Comparison of ENCODE assay signal across 8 cellular contexts in the genomic region with DNA sequence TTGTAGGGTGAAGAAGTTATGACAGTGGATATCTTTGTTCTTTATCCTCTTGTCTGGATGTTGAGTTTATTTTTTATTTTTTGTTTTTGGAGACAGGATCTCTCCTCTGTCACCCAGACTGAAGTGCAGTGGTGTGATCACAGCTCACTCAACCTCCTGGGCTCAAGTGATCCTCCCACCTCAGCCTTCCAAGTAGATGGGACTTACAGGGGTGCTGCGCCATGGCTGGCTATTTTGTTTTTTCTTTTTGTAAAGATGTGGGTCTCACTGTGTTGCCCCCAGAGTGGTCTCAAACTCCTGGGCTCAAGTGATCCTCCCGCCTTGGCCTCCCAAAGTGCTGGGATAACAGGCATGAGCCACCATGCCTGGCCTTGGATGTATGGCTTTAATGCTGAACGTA. TPM values are rescaled to one million over a fixed set of nuclear protein-coding genes. Genes with fewer than 3 reads are reported as not detected.
DNase-seq lines count a peak whose midpoint lies in the region; ATAC-seq and TF ChIP-seq lines count a peak whose summit lies in the region.
"Not testable (repeated sequence)": the region's sequence is repeated elsewhere in the genome, so short reads cannot be mapped to it uniquely, and the experiment has no call there.

No MANE protein-coding gene starts in this region.

- H3K9me3 Mint-ChIP-seq in activated CD8-positive, alpha-beta T cell treated with anti-CD3 and anti-CD28 coated beads for 36 hours; activated naive CD8-positive, alpha-beta T cell treated with anti-CD3 and anti-CD28 coated beads, Interleukin-2, amount 10 ng/mL, durations not matched to agents 7 days and 5 days; endodermal cell; naive thymus-derived CD4-positive, alpha-beta T cell: not testable (repeated sequence)

- intact Hi-C loops in A673 (cut with micrococcal nuclease; ENCODE audit: unreplicated experiment), result loop anchor here (10.0 kb wide), 1 partner anchor 791 kb away; a partner anchor contains a TSS
- intact Hi-C loops in OCI-LY7 (cut with micrococcal nuclease; ENCODE audit: unreplicated experiment), result not testable (repeated sequence)
- intact Hi-C loops in activated CD8-positive, alpha-beta T cell treated with anti-CD3 and anti-CD28 coated beads for 36 hours (cut with micrococcal nuclease), result loop anchor here (10.0 kb wide), 1 partner anchor 691 kb away; a partner anchor contains a TSS
- intact Hi-C loops in naive thymus-derived CD4-positive, alpha-beta T cell (cut with micrococcal nuclease), result loop anchor here in 1 of 2 donors (2.0 to 10.0 kb wide), 3 partner anchors 41 to 921 kb away; a partner anchor contains a TSS

- H3F3A ChIP-seq in DOHH2 (ENCODE audit: control insufficient read depth, insufficient read depth), result not testable (repeated sequence)
- peaks cover 17% of the 10 kb centered on the region for H3F3A ChIP-seq in smooth muscle cell (ENCODE audit: low read depth)

- TF ChIP-seq CTCF in A673 (conservative IDR thresholded peaks at IDR 0.05; ENCODE audit: low read depth, low read length); DOHH2 (IDR thresholded peaks at IDR 0.05; ENCODE audit: low read depth, low read length, poor library complexity, severe bottlenecking); OCI-LY7 (conservative IDR thresholded peaks at IDR 0.05; ENCODE audit: low read length); endodermal cell (conservative IDR thresholded peaks at IDR 0.05); smooth muscle cell (IDR thresholded peaks at IDR 0.05; ENCODE audit: borderline replicate concordance, insufficient read depth, poor library complexity, severe bottlenecking): not testable (repeated sequence)
- TF ChIP-seq CTCF in activated CD8-positive, alpha-beta T cell treated with anti-CD3 and anti-CD28 coated beads for 36 hours (IDR thresholded peaks at IDR 0.05), result peak; percentile 12

- H2AFZ ChIP-seq in OCI-LY7 (ENCODE audit: low read length); smooth muscle cell (ENCODE audit: low read depth): not testable (repeated sequence)

- peak overlapping the region; percentile 97 for H3K4me3 Mint-ChIP-seq in activated CD8-positive, alpha-beta T cell treated with anti-CD3 and anti-CD28 coated beads for 36 hours
- peak overlapping the region; percentile 91 for H3K4me3 Mint-ChIP-seq in activated naive CD8-positive, alpha-beta T cell treated with anti-CD3 and anti-CD28 coated beads, Interleukin-2, amount 10 ng/mL, durations not matched to agents 7 days and 5 days
- not testable (repeated sequence) for H3K4me3 Mint-ChIP-seq in endodermal cell
- H3K4me3 Mint-ChIP-seq in naive thymus-derived CD4-positive, alpha-beta T cell, result peak overlapping the region; percentile 89 to 99 (median 94)

- H3K27me3 Mint-ChIP-seq in activated CD8-positive, alpha-beta T cell treated with anti-CD3 and anti-CD28 coated beads for 36 hours; activated naive CD8-positive, alpha-beta T cell treated with anti-CD3 and anti-CD28 coated beads, Interleukin-2, amount 10 ng/mL, durations not matched to agents 7 days and 5 days; endodermal cell (ENCODE audit: insufficient read depth); naive thymus-derived CD4-positive, alpha-beta T cell: not testable (repeated sequence)

- not testable (repeated sequence) for H3K9me3 ChIP-seq in A673 (ENCODE audit: low read depth, low read length, poor library complexity, severe bottlenecking); endodermal cell (ENCODE audit: control insufficient read depth, low read length); naive thymus-derived CD4-positive, alpha-beta T cell (ENCODE audit: control insufficient read depth in 2 of 3, low read length in 3 of 3); smooth muscle cell (replicated peaks; ENCODE audit: low read depth)
- peaks cover 38% of the 10 kb centered on the region; the same call in 1 of the 2 replicates for H3K9me3 ChIP-seq in DOHH2 (ENCODE audit: control insufficient read depth, insufficient read depth, low read length)
- H3K9me3 ChIP-seq in OCI-LY7 (ENCODE audit: low read length), result peaks cover 30% of the 10 kb centered on the region; the same call in 1 of the 2 replicates

- not testable (repeated sequence) for H3K27me3 ChIP-seq in A673 (replicated peaks; ENCODE audit: insufficient read depth, low read depth, low read length, poor library complexity); DOHH2 (ENCODE audit: control insufficient read depth, low read length); endodermal cell (ENCODE audit: control insufficient read depth, insufficient read depth, low read length, poor library complexity, severe bottlenecking); naive thymus-derived CD4-positive, alpha-beta T cell (ENCODE audit: control insufficient read depth in 2 of 2, insufficient read depth in 2 of 2, low read length in 2 of 2); smooth muscle cell (ENCODE audit: low read depth)

- peaks cover 70% of the 10 kb centered on the region for H3K36me3 Mint-ChIP-seq in activated CD8-positive, alpha-beta T cell treated with anti-CD3 and anti-CD28 coated beads for 36 hours (ENCODE audit: low read depth)
- H3K36me3 Mint-ChIP-seq in activated naive CD8-positive, alpha-beta T cell treated with anti-CD3 and anti-CD28 coated beads, Interleukin-2, amount 10 ng/mL, durations not matched to agents 7 days and 5 days, result peaks cover 64% of the 10 kb centered on the region
- peaks cover 27% of the 10 kb centered on the region for H3K36me3 Mint-ChIP-seq in endodermal cell (ENCODE audit: low read depth)
- peaks cover 0 to 65% (median 9%) of the 10 kb centered on the region in 5 donors for H3K36me3 Mint-ChIP-seq in naive thymus-derived CD4-positive, alpha-beta T cell

- H3K27ac ChIP-seq in A673 (ENCODE audit: low read depth, low read length, poor library complexity, severe bottlenecking), result peak overlapping the region; percentile 29
- not testable (repeated sequence) for H3K27ac ChIP-seq in DOHH2 (ENCODE audit: low read depth, low read length); OCI-LY7 (ENCODE audit: low read depth, low read length, poor library complexity, severe bottlenecking); endodermal cell (ENCODE audit: low read depth, low read length)
- H3K27ac ChIP-seq in naive thymus-derived CD4-positive, alpha-beta T cell (ENCODE audit: low read depth, low read length), result peak overlapping the region; percentile 94
- peak overlapping the region; percentile 99 for H3K27ac ChIP-seq in smooth muscle cell (ENCODE audit: low read depth)

- WGBS in endodermal cell (ENCODE audit: insufficient coverage in 1 of 2, insufficient read length in 1 of 2), 2 experiments, result 82 to 90% methylated on average over 2 to 3 of the region's 3 CpGs
- WGBS in smooth muscle cell (ENCODE audit: low lambda C conversion rate), result 89% methylated on average over 3 of the region's 3 CpGs

- not testable (repeated sequence) for H3K4me3 ChIP-seq in A673 (ENCODE audit: low read depth, low read length, poor library complexity, severe bottlenecking); naive thymus-derived CD4-positive, alpha-beta T cell (ENCODE audit: low read length); smooth muscle cell
- H3K4me3 ChIP-seq in DOHH2 (ENCODE audit: low read length) (peak overlapping the region; percentile 88; the same call in 1 of the 2 replicates), OCI-LY7 (ENCODE audit: low read depth, low read length, poor library complexity, severe bottlenecking) (peak overlapping the region; percentile 95), endodermal cell (ENCODE audit: low read length) (peak overlapping the region; percentile 85)

- BruUV-seq in A673 (replicated peaks; lab: Mats Ljungman, UMichigan); OCI-LY7 (replicated peaks; lab: Mats Ljungman, UMichigan): not testable (repeated sequence)

- not testable (repeated sequence) for H3K9me2 ChIP-seq in DOHH2 (replicated peaks; ENCODE audit: control insufficient read depth, low read length); OCI-LY7 (ENCODE audit: insufficient read depth, low read length)

- not testable (repeated sequence) for H3K9ac ChIP-seq in endodermal cell (ENCODE audit: extremely low read depth, low read length, poor library complexity, severe bottlenecking)
- peak overlapping the region; percentile 58 for H3K9ac ChIP-seq in smooth muscle cell (ENCODE audit: low read depth)

- not testable (repeated sequence) for DNase-seq in A673 (ENCODE audit: low spot score); OCI-LY7 (ENCODE audit: low spot score); activated CD8-positive, alpha-beta T cell treated with anti-CD3 and anti-CD28 coated beads for 36 hours; activated naive CD8-positive, alpha-beta T cell treated with anti-CD3 and anti-CD28 coated beads, Interleukin-2, amount 10 ng/mL, durations not matched to agents 7 days and 5 days; endodermal cell; naive thymus-derived CD4-positive, alpha-beta T cell; smooth muscle cell (lab: John Stamatoyannopoulos, UW; ENCODE audit: unreplicated experiment)

- CTCF ChIA-PET in A673 (lab: Charles Lee); OCI-LY7 (lab: Charles Lee; ENCODE audit: unreplicated experiment); activated CD8-positive, alpha-beta T cell treated with anti-CD3 and anti-CD28 coated beads for 36 hours (lab: Charles Lee); naive thymus-derived CD4-positive, alpha-beta T cell (lab: Charles Lee): not testable (repeated sequence)

- H3K4me2 ChIP-seq in DOHH2 (ENCODE audit: low read length), result peak overlapping the region; percentile 67
- H3K4me2 ChIP-seq in OCI-LY7 (ENCODE audit: low read length), result peak overlapping the region; percentile 95
- H3K4me2 ChIP-seq in smooth muscle cell, result peak overlapping the region; percentile 98

- H3K4me1 Mint-ChIP-seq in activated CD8-positive, alpha-beta T cell treated with anti-CD3 and anti-CD28 coated beads for 36 hours (ENCODE audit: low read depth), result peaks cover 74% of the 10 kb centered on the region
- peaks cover 67% of the 10 kb centered on the region for H3K4me1 Mint-ChIP-seq in activated naive CD8-positive, alpha-beta T cell treated with anti-CD3 and anti-CD28 coated beads, Interleukin-2, amount 10 ng/mL, durations not matched to agents 7 days and 5 days
- H3K4me1 Mint-ChIP-seq in endodermal cell, result peaks cover 44% of the 10 kb centered on the region
- peaks cover 46 to 96% (median 85%) of the 10 kb centered on the region in 7 donors for H3K4me1 Mint-ChIP-seq in naive thymus-derived CD4-positive, alpha-beta T cell

- H4K20me1 ChIP-seq in DOHH2 (ENCODE audit: control insufficient read depth, insufficient read depth, low read depth, low read length), result not testable (repeated sequence)
- H4K20me1 ChIP-seq in OCI-LY7 (ENCODE audit: insufficient read depth, low read length) (peaks cover 25% of the 10 kb centered on the region), smooth muscle cell (ENCODE audit: low read depth) (peaks cover 30% of the 10 kb centered on the region)

- not testable (repeated sequence) for H3K36me3 ChIP-seq in A673 (ENCODE audit: insufficient read depth, low read length, poor library complexity, severe bottlenecking); smooth muscle cell (ENCODE audit: low read depth)
- H3K36me3 ChIP-seq in DOHH2 (ENCODE audit: control insufficient read depth, low read length) (peaks cover 71% of the 10 kb centered on the region), OCI-LY7 (ENCODE audit: insufficient read depth, low read length) (peaks cover 66% of the 10 kb centered on the region), endodermal cell (ENCODE audit: control insufficient read depth, insufficient read depth, low read length) (peaks cover 26% of the 10 kb centered on the region)
- peaks cover 0 to 20% (median 0%) of the 10 kb centered on the region in 3 experiments for H3K36me3 ChIP-seq in naive thymus-derived CD4-positive, alpha-beta T cell (ENCODE audit: control insufficient read depth in 2 of 3, insufficient read depth in 3 of 3, low read length in 3 of 3)

- POLR2A ChIA-PET in A673 (lab: Charles Lee; ENCODE audit: low non-redundant PET); OCI-LY7 (lab: Charles Lee); activated naive CD8-positive, alpha-beta T cell treated with anti-CD3 and anti-CD28 coated beads, Interleukin-2, amount 10 ng/mL, durations not matched to agents 7 days and 5 days (lab: Charles Lee); naive thymus-derived CD4-positive, alpha-beta T cell (lab: Charles Lee): not testable (repeated sequence)
- POLR2A ChIA-PET in activated CD8-positive, alpha-beta T cell treated with anti-CD3 and anti-CD28 coated beads for 36 hours (lab: Charles Lee), result interaction anchor here (0.8 to 1.3 kb wide), 4 partner anchors 17 to 368 kb away, joined by 3 to 5 read pairs (median 4); a partner anchor contains a TSS

- peak overlapping the region; percentile 96 for H3K27ac Mint-ChIP-seq in activated CD8-positive, alpha-beta T cell treated with anti-CD3 and anti-CD28 coated beads for 36 hours
- peak overlapping the region; percentile 85 for H3K27ac Mint-ChIP-seq in activated naive CD8-positive, alpha-beta T cell treated with anti-CD3 and anti-CD28 coated beads, Interleukin-2, amount 10 ng/mL, durations not matched to agents 7 days and 5 days
- H3K27ac Mint-ChIP-seq in endodermal cell, result not testable (repeated sequence)
- peak overlapping the region; percentile 24 to 96 (median 93) for H3K27ac Mint-ChIP-seq in naive thymus-derived CD4-positive, alpha-beta T cell

- peaks cover 78% of the 10 kb centered on the region for H3K79me2 ChIP-seq in DOHH2 (ENCODE audit: control insufficient read depth, low read length)
- H3K79me2 ChIP-seq in OCI-LY7 (ENCODE audit: insufficient read depth, low read depth, low read length), result peaks cover 75% of the 10 kb centered on the region
- H3K79me2 ChIP-seq in smooth muscle cell (ENCODE audit: low read depth), result peaks cover 64% of the 10 kb centered on the region

- H3K4me1 ChIP-seq in A673 (ENCODE audit: insufficient read depth, low read length, poor library complexity, severe bottlenecking), result peaks cover 37% of the 10 kb centered on the region
- peaks cover 30% of the 10 kb centered on the region for H3K4me1 ChIP-seq in DOHH2 (ENCODE audit: control insufficient read depth, low read length)
- H3K4me1 ChIP-seq in OCI-LY7 (ENCODE audit: insufficient read depth, low read length, poor library complexity, severe bottlenecking), result peaks cover 26% of the 10 kb centered on the region
- not testable (repeated sequence) for H3K4me1 ChIP-seq in endodermal cell (ENCODE audit: control insufficient read depth, insufficient read depth, low read length)
- peaks cover 62 to 71% of the 10 kb centered on the region in 2 donors for H3K4me1 ChIP-seq in naive thymus-derived CD4-positive, alpha-beta T cell (ENCODE audit: control insufficient read depth in 2 of 2, insufficient read depth in 2 of 2, low read length in 2 of 2)
- H3K4me1 ChIP-seq in smooth muscle cell (ENCODE audit: low read depth), result peaks cover 23% of the 10 kb centered on the region

- ATAC-seq in activated CD8-positive, alpha-beta T cell treated with anti-CD3 and anti-CD28 coated beads for 36 hours; activated naive CD8-positive, alpha-beta T cell treated with anti-CD3 and anti-CD28 coated beads, Interleukin-2, amount 10 ng/mL, durations not matched to agents 7 days and 5 days (ENCODE audit: low read depth); naive thymus-derived CD4-positive, alpha-beta T cell: not testable (repeated sequence)

RNA-seq across cellular contexts. Expression of a gene that starts 2.5 kb away (rescaled TPM):
- total RNA-seq in A673 (2021), result 17.1 and 23.0 TPM in 2 replicates
- total RNA-seq in OCI-LY7 (2014; rRNA removed; shearing (Covaris generic)), result 23.3 and 23.5 TPM in 2 replicates
- total RNA-seq in OCI-LY7 (2022), result 38.8 and 41.9 TPM in 2 replicates
- 10 to 100 TPM; 67.7 to 70.2 TPM for total RNA-seq in activated CD8-positive, alpha-beta T cell treated with anti-CD3 and anti-CD28 coated beads for 36 hours
- total RNA-seq in activated naive CD8-positive, alpha-beta T cell treated with anti-CD3 and anti-CD28 coated beads, Interleukin-2, amount 10 ng/mL, durations not matched to agents 7 days and 5 days, result 10 to 100 TPM; 60.9 to 62.6 TPM
- 10 to 100 TPM; 21.7 to 22.2 TPM for total RNA-seq in endodermal cell
- polyA plus RNA-seq in endodermal cell (2013, experiment 1 of 2), result 8.2 TPM
- polyA plus RNA-seq in endodermal cell (2013, experiment 2 of 2), result 7.2 TPM
- total RNA-seq in naive thymus-derived CD4-positive, alpha-beta T cell, result 10 to 100 TPM; 34.8 to 74.9 (median 48.8) TPM
- polyA plus RNA-seq in naive thymus-derived CD4-positive, alpha-beta T cell, result 1 to 10 TPM; 7.3 to 8.6 TPM
- 30.8 and 36.9 TPM in 2 replicates for total RNA-seq in smooth muscle cell
- 5.9 and 9.7 TPM in 2 replicates for polyA plus RNA-seq in smooth muscle cell
